ENCODE assay signal across 36 cellular contexts in the genomic region with DNA sequence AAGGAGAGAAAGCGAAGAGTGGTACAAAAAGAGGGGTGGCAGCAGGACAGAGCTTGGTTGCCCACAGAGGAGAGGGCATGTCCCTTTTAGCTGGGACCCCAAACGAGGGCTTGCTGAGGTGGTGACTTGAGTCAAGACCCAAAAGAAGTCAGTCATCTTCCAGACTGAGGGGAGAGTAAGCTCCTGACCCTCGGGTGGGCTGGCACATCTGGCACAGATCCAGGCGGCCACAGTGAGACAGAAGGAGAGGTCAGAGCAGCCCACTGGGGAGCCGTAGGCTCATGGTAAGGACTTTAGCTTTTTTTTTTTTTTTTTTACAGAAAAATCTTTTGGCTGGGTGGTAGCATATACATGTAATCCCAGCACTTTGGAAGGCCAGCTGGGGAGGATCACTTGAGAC.
"Had no signal": no experiment of that assay in that cellular context is flagged by ENCODE, and none has a peak within 500 bp of the region (broad histone marks: within the 10 kb centered on the region; RNA-seq: fewer than 3 reads in every experiment).

No MANE protein-coding gene starts in this region.

- H3K4me1 ChIP-seq: ascending aorta, body of pancreas, breast epithelium had no signal

- ATAC-seq: activated CD8-positive, alpha-beta T cell treated with anti-CD3 and anti-CD28 coated beads for 36 hours; activated naive CD4-positive, alpha-beta T cell treated with anti-CD3 and anti-CD28 coated beads, Interleukin-2, amount 50 U/mL, for 72 hours; activated T-cell treated with anti-CD3 and anti-CD28 coated beads, Interleukin-2, amount 50 U/mL, for 4 hours; activated T-cell treated with anti-CD3 and anti-CD28 coated beads, Interleukin-2, amount 50 U/mL, for 72 hours; activated T-helper 17 cell treated with anti-CD3 and anti-CD28 coated beads, Interleukin-2, amount 50 U/mL, for 72 hours; body of pancreas had no signal

- H3K9me3 Mint-ChIP-seq: activated CD4-positive, alpha-beta T cell treated with anti-CD3 and anti-CD28 coated beads, Interleukin-2, amount 10 ng/mL, durations not matched to agents 24 days and 14 days; activated CD8-positive, alpha-beta T cell treated with anti-CD3 and anti-CD28 coated beads for 36 hours; activated naive CD8-positive, alpha-beta T cell treated with anti-CD3 and anti-CD28 coated beads for 36 hours; activated T-cell treated with anti-CD3 and anti-CD28 coated beads, Interleukin-2, amount 50 U/mL, for 4 hours; activated T-helper 1 cell treated with anti-CD3 and anti-CD28 coated beads, Interleukin-12 subunit alpha, Interleukin-12 subunit beta, Interleukin-2, Interleukin-4 antibody, amounts not matched to agents 30 ng/mL and 10 ng/mL and 1 ng/mL, durations not matched to agents 14 hours and 24 hours and 36 hours; T-helper 1 cell treated with Interleukin-12 subunit alpha and Interleukin-12 subunit beta and Interleukin-4 antibody, amounts not matched to agents 30 μg/mL and 1 μg/mL, for 36 hours; T-helper 2 cell treated with Interferon-gamma antibody and Interleukin-4, amounts not matched to agents 5 μg/mL and 100 μg/mL, for 36 hours had no signal

- H3K27ac ChIP-seq: ascending aorta, body of pancreas, brain microvascular endothelial cell, breast epithelium, VCaP had no signal

- H3K27me3 Mint-ChIP-seq: activated B cell treated with CpG ODN at 0.5 μM for 24 hours; activated CD4-positive, alpha-beta memory T cell treated with anti-CD3 and anti-CD28 coated beads for 36 hours; activated CD4-positive, alpha-beta T cell treated with anti-CD3 and anti-CD28 coated beads, Interleukin-2, amount 10 ng/mL, durations not matched to agents 24 days and 14 days had no signal

- H3K4me3 ChIP-seq: ascending aorta, body of pancreas, breast epithelium had no signal

- FAIRE-seq: TTC549 had no signal

- H3K27ac Mint-ChIP-seq: activated B cell treated with CpG ODN at 0.5 μM for 24 hours; activated CD4-positive, alpha-beta memory T cell treated with anti-CD3 and anti-CD28 coated beads for 36 hours; activated CD4-positive, alpha-beta T cell treated with anti-CD3 and anti-CD28 coated beads, Interleukin-2, amount 10 ng/mL, durations not matched to agents 24 days and 14 days; activated CD8-positive, alpha-beta T cell treated with anti-CD3 and anti-CD28 coated beads for 36 hours; activated naive CD4-positive, alpha-beta T cell treated with anti-CD3 and anti-CD28 coated beads for 36 hours; activated naive CD4-positive, alpha-beta T cell treated with anti-CD3 and anti-CD28 coated beads, Interleukin-2, amount 50 U/mL, for 72 hours; activated naive CD8-positive, alpha-beta T cell treated with anti-CD3 and anti-CD28 coated beads for 36 hours; activated T-cell treated with anti-CD3 and anti-CD28 coated beads, Interleukin-2, amount 50 U/mL, for 72 hours; activated T-helper 1 cell treated with anti-CD3 and anti-CD28 coated beads, Interleukin-12 subunit alpha, Interleukin-12 subunit beta, Interleukin-2, Interleukin-4 antibody, amounts not matched to agents 30 ng/mL and 10 ng/mL and 1 ng/mL, durations not matched to agents 14 hours and 24 hours and 36 hours; activated T-helper 17 cell treated with anti-CD3 and anti-CD28 coated beads, Interleukin-2, amount 50 U/mL, for 72 hours; T-helper 1 cell treated with Interleukin-12 subunit alpha and Interleukin-12 subunit beta and Interleukin-4 antibody, amounts not matched to agents 30 μg/mL and 1 μg/mL, for 36 hours; T-helper 2 cell treated with Interferon-gamma antibody and Interleukin-4, amounts not matched to agents 5 μg/mL and 100 μg/mL, for 36 hours had no signal

- H3K36me3 Mint-ChIP-seq: activated CD4-positive, alpha-beta memory T cell treated with anti-CD3 and anti-CD28 coated beads for 36 hours; activated naive CD8-positive, alpha-beta T cell treated with anti-CD3 and anti-CD28 coated beads for 36 hours had no signal

- DNase-seq: activated B cell treated with CpG ODN at 0.5 μM for 24 hours; activated CD4-positive, alpha-beta memory T cell treated with anti-CD3 and anti-CD28 coated beads for 36 hours; activated CD4-positive, alpha-beta T cell treated with anti-CD3 and anti-CD28 coated beads for 4 hours; activated CD4-positive, alpha-beta T cell treated with anti-CD3 and anti-CD28 coated beads, Interleukin-2, amount 10 ng/mL, durations not matched to agents 24 days and 14 days; activated CD4-positive, alpha-beta T cell treated with anti-CD3 and anti-CD28 coated beads, Interleukin-2, amount 50 U/mL, for 1 hour; activated CD4-positive, alpha-beta T cell treated with anti-CD3 and anti-CD28 coated beads, Interleukin-2, amount 50 U/mL, for 4 hours; activated CD4-positive, CD25-positive, alpha-beta regulatory T cell treated with anti-CD3 and anti-CD28 coated beads, Interleukin-2, amount 50 U/mL, for 72 hours; activated CD8-positive, alpha-beta memory T cell treated with anti-CD3 and anti-CD28 coated beads, Interleukin-2, amount 50 U/mL, for 4 hours; activated CD8-positive, alpha-beta T cell treated with anti-CD3 and anti-CD28 coated beads for 36 hours; activated effector memory CD4-positive, alpha-beta T cell treated with anti-CD3 and anti-CD28 coated beads, Interleukin-2, amount 50 U/mL, for 16 hours; activated gamma-delta T cell treated with Interleukin-2 at 50 U/mL for 16 hours; activated naive CD4-positive, alpha-beta T cell; activated naive CD4-positive, alpha-beta T cell treated with anti-CD3 and anti-CD28 coated beads for 36 hours; activated naive CD4-positive, alpha-beta T cell treated with anti-CD3 and anti-CD28 coated beads, Interleukin-2, amount 50 U/mL, for 16 hours; activated naive CD8-positive, alpha-beta T cell treated with anti-CD3 and anti-CD28 coated beads for 36 hours; activated T-cell treated with anti-CD3 and anti-CD28 coated beads for 4 hours; activated T-cell treated with anti-CD3 and anti-CD28 coated beads, Interleukin-2, amount 50 U/mL, for 1 hour; activated T-cell treated with anti-CD3 and anti-CD28 coated beads, Interleukin-2, amount 50 U/mL, for 4 hours; activated T-cell treated with anti-CD3 and anti-CD28 coated beads, Interleukin-2, amount 50 U/mL, for 72 hours; amygdala; anterior cingulate cortex; body of pancreas; brain microvascular endothelial cell; central memory CD4-positive, alpha-beta T cell; T-helper 1 cell; T-helper 2 cell; T-helper 9 cell had no signal

- H3K9me3 ChIP-seq: ascending aorta, body of pancreas, breast epithelium had no signal

- H3K4me3 Mint-ChIP-seq: activated B cell treated with CpG ODN at 0.5 μM for 24 hours; activated CD4-positive, alpha-beta memory T cell treated with anti-CD3 and anti-CD28 coated beads for 36 hours; activated CD4-positive, alpha-beta T cell treated with anti-CD3 and anti-CD28 coated beads, Interleukin-2, amount 10 ng/mL, durations not matched to agents 24 days and 14 days; activated CD8-positive, alpha-beta T cell treated with anti-CD3 and anti-CD28 coated beads for 36 hours; activated naive CD4-positive, alpha-beta T cell treated with anti-CD3 and anti-CD28 coated beads for 36 hours; activated naive CD8-positive, alpha-beta T cell treated with anti-CD3 and anti-CD28 coated beads for 36 hours; activated T-cell treated with anti-CD3 and anti-CD28 coated beads, Interleukin-2, amount 50 U/mL, for 4 hours; activated T-cell treated with anti-CD3 and anti-CD28 coated beads, Interleukin-2, amount 50 U/mL, for 72 hours; activated T-helper 1 cell treated with anti-CD3 and anti-CD28 coated beads, Interleukin-12 subunit alpha, Interleukin-12 subunit beta, Interleukin-2, Interleukin-4 antibody, amounts not matched to agents 30 ng/mL and 10 ng/mL and 1 ng/mL, durations not matched to agents 14 hours and 24 hours and 36 hours; activated T-helper 17 cell treated with anti-CD3 and anti-CD28 coated beads, Interleukin-2, amount 50 U/mL, for 72 hours; T-helper 1 cell treated with Interleukin-12 subunit alpha and Interleukin-12 subunit beta and Interleukin-4 antibody, amounts not matched to agents 30 μg/mL and 1 μg/mL, for 36 hours; T-helper 2 cell treated with Interferon-gamma antibody and Interleukin-4, amounts not matched to agents 5 μg/mL and 100 μg/mL, for 36 hours had no signal

- H3K27me3 ChIP-seq: ascending aorta, brain microvascular endothelial cell, breast epithelium had no signal

- H3K4me1 Mint-ChIP-seq: activated B cell treated with CpG ODN at 0.5 μM for 24 hours; activated CD4-positive, alpha-beta T cell treated with anti-CD3 and anti-CD28 coated beads, Interleukin-2, amount 10 ng/mL, durations not matched to agents 24 days and 14 days; activated naive CD8-positive, alpha-beta T cell treated with anti-CD3 and anti-CD28 coated beads for 36 hours; activated T-helper 17 cell treated with anti-CD3 and anti-CD28 coated beads, Interleukin-2, amount 50 U/mL, for 72 hours had no signal

- H3K36me3 ChIP-seq: ascending aorta, brain microvascular endothelial cell, breast epithelium had no signal
